In genomic region chr19:19775891-19776205, GRCh38 we compare ENCODE assay signal across 1 cellular context.
A peak's percentile ranks its signal among the peaks of the same experiment; 100 is the strongest.
TF ChIP-seq lines count a peak whose summit lies in the region.

No MANE protein-coding gene starts in this region.

TF ChIP-seq in GM12878, 131 proteins besides CTCF, POLR2A, EP300 and RAD21:
- 0 out of 2 replicates have a peak, but pooled peaks have one; percentile 5 for TF ChIP-seq ASH2L (IDR thresholded peaks at IDR 0.05; ENCODE audit: borderline replicate concordance, low read depth)
- TF ChIP-seq IKZF2 (IDR thresholded peaks at IDR 0.05): no peak
